ENCODE assay signal across 13 cellular contexts in the genomic region with DNA sequence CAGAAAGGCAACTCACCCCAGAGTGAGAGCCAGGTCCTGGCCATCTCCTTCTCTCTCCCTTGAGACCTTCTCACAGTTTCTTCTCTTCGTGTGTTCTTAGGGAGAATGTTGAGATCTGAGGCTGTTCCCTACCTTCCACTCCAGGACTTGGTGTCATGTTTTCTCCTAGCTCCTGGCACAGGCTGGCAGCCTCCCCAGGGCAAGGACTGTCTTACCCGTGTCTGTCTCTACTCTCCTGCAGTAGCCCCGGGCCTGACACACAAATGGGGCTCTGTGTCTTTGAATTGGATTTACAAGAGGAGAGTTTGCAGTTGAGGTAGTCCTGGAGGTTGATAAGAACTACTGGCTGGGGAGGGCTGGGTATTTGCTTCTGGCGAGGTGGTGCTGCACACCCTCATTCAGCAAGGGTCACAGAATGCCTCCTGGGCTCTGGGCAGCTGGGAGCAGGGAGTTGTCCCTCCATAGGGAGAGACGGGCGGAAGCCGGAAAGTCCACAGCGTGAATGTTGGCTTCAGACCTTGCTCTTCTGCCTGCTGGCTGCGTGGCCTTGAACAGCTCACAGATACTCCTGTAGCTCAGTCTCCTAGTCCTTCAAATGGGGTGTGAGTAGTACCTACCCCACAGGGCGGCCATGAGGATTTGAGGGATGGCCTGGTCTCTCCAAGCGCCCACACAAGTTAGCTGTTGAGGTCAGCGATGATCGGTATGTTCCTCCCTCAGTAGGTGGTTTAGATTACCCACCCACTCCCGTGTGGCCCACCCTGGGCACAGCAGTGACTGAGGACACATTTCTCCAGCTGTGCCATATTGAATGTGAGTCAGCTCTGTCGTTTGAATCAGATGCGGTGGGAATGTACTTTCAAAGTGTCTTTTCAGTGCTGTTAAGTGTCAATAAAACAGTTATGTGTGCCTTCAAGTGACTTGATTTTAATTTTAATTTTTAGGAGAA. TPM values are rescaled to one million over a fixed set of nuclear protein-coding genes. Genes with fewer than 3 reads are reported as not detected.
DNase-seq lines count a peak whose midpoint lies in the region; ATAC-seq and TF ChIP-seq lines count a peak whose summit lies in the region.
"Had no signal": no experiment of that assay in that cellular context is flagged by ENCODE, and none has a peak within 500 bp of the region (broad histone marks: within the 10 kb centered on the region; RNA-seq: fewer than 3 reads in every experiment).

No MANE protein-coding gene starts in this region.

- 73 to 85% (median 83%) methylated on average over 16 of the region's 16 CpGs for WGBS in spleen, 5 donors

- DNase-seq in cardiac muscle cell (ENCODE audit: low read depth in 1 of 2, low spot score in 1 of 2), result no peak
- no peak for DNase-seq in cardiac septum (ENCODE audit: low spot score)
- no peak for DNase-seq in activated naive CD8-positive, alpha-beta T cell treated with anti-CD3 and anti-CD28 coated beads for 36 hours
- DNase-seq in mesenteric fat pad (ENCODE audit: low spot score), result peak; percentile 84
- DNase-seq in H4 (ENCODE audit: low spot score), result no peak
- no peak for DNase-seq in spleen
- DNase-seq: activated CD4-positive, alpha-beta T cell treated with anti-CD3 and anti-CD28 coated beads for 48 hours; activated gamma-delta T cell; NCI-H1092; T-helper 1 cell; upper lobe of right lung had no signal

- no peaks in the 10 kb centered on the region for H3K27me3 Mint-ChIP-seq in activated naive CD8-positive, alpha-beta T cell treated with anti-CD3 and anti-CD28 coated beads for 36 hours
- H3K27me3 Mint-ChIP-seq in stimulated activated naive CD8-positive, alpha-beta T cell treated with anti-CD3 and anti-CD28 coated beads, Interleukin-15, Interleukin-2, amounts not matched to agents 100 ng/mL and 50 ng/mL, for 24 hours, result no peaks in the 10 kb centered on the region

- H3K36me3 ChIP-seq in cardiac muscle cell (peaks cover 5% of the 10 kb centered on the region), spleen (peaks cover 0 to 47% (median 18%) of the 10 kb centered on the region in 6 donors)

- H3K4me1 ChIP-seq in cardiac muscle cell (ENCODE audit: low read depth) (peaks cover 13% of the 10 kb centered on the region), spleen (peaks cover 14 to 88% (median 60%) of the 10 kb centered on the region in 6 donors)

- no peaks in the 10 kb centered on the region for H3K9me3 Mint-ChIP-seq in activated naive CD8-positive, alpha-beta T cell treated with anti-CD3 and anti-CD28 coated beads for 36 hours
- no peaks in the 10 kb centered on the region for H3K9me3 Mint-ChIP-seq in stimulated activated naive CD8-positive, alpha-beta T cell treated with anti-CD3 and anti-CD28 coated beads, Interleukin-15, Interleukin-2, amounts not matched to agents 100 ng/mL and 50 ng/mL, for 24 hours

- H3K9me3 ChIP-seq in cardiac muscle cell (ENCODE audit: low read depth) (no peaks in the 10 kb centered on the region), spleen (no peaks in the 10 kb centered on the region)
- H3K9me3 ChIP-seq: upper lobe of right lung had no signal

- H3K27me3 ChIP-seq in cardiac muscle cell (no peaks in the 10 kb centered on the region), spleen (replicated peaks in 1 of 7) (no peaks in the 10 kb centered on the region)
- H3K27me3 ChIP-seq: upper lobe of right lung had no signal

- TF ChIP-seq POLR2A in spleen (IDR thresholded peaks at IDR 0.05), result no peak

- H3K36me3 Mint-ChIP-seq in activated naive CD8-positive, alpha-beta T cell treated with anti-CD3 and anti-CD28 coated beads for 36 hours, result peaks cover 10% of the 10 kb centered on the region
- peaks cover 35% of the 10 kb centered on the region for H3K36me3 Mint-ChIP-seq in stimulated activated naive CD8-positive, alpha-beta T cell treated with anti-CD3 and anti-CD28 coated beads, Interleukin-15, Interleukin-2, amounts not matched to agents 100 ng/mL and 50 ng/mL, for 24 hours (ENCODE audit: low read depth)

- TF ChIP-seq CTCF in cardiac muscle cell (IDR thresholded peaks at IDR 0.05; ENCODE audit: low read depth, low read length) (no peak), spleen (IDR thresholded peaks at IDR 0.05 in 8 of 11, conservative IDR thresholded peaks at IDR 0.05 in 3 of 11) (no peak)

- no peak overlapping the region for H3K4me3 ChIP-seq in cardiac muscle cell
- no peak overlapping the region for H3K4me3 ChIP-seq in spleen
- H3K4me3 ChIP-seq: upper lobe of right lung had no signal

- peaks cover 55% of the 10 kb centered on the region for H3K4me1 Mint-ChIP-seq in activated naive CD8-positive, alpha-beta T cell treated with anti-CD3 and anti-CD28 coated beads for 36 hours
- H3K4me1 Mint-ChIP-seq in stimulated activated naive CD8-positive, alpha-beta T cell treated with anti-CD3 and anti-CD28 coated beads, Interleukin-15, Interleukin-2, amounts not matched to agents 100 ng/mL and 50 ng/mL, for 24 hours (ENCODE audit: low read depth), result peaks cover 71% of the 10 kb centered on the region

- no peak overlapping the region for H3K4me3 Mint-ChIP-seq in activated naive CD8-positive, alpha-beta T cell treated with anti-CD3 and anti-CD28 coated beads for 36 hours
- no peak overlapping the region for H3K4me3 Mint-ChIP-seq in stimulated activated naive CD8-positive, alpha-beta T cell treated with anti-CD3 and anti-CD28 coated beads, Interleukin-15, Interleukin-2, amounts not matched to agents 100 ng/mL and 50 ng/mL, for 24 hours

- intact Hi-C loops in cardiac septum (cut with DNase I) (no loop called here), spleen (cut with DNase I; ENCODE audit: low total_unique reads) (no loop called here)

- peak overlapping the region; percentile 28 for H3K27ac ChIP-seq in cardiac muscle cell
- H3K27ac ChIP-seq in spleen, result peak overlapping the region in 2 of 8 donors; percentile 2 to 34
- H3K27ac ChIP-seq: upper lobe of right lung had no signal

- ATAC-seq in HG03159 (IDR thresholded peaks at IDR 0.05; ENCODE audit: unreplicated experiment), result no peak
- ATAC-seq: upper lobe of right lung had no signal

- peak overlapping the region; percentile 65 for H3K27ac Mint-ChIP-seq in activated naive CD8-positive, alpha-beta T cell treated with anti-CD3 and anti-CD28 coated beads for 36 hours
- H3K27ac Mint-ChIP-seq in stimulated activated naive CD8-positive, alpha-beta T cell treated with anti-CD3 and anti-CD28 coated beads, Interleukin-15, Interleukin-2, amounts not matched to agents 100 ng/mL and 50 ng/mL, for 24 hours, result peak overlapping the region; percentile 76

RNA-seq across cellular contexts. Expression of gene EP400, which starts 10.2 kb away (rescaled TPM):
- total RNA-seq in cardiac muscle cell, result 13.2 and 28.4 TPM in 2 replicates
- polyA plus RNA-seq in cardiac muscle cell, result 14.6 and 15.8 TPM in 2 replicates
- 23.1 TPM for total RNA-seq in cardiac septum
- 10 to 100 TPM; 42.8 to 43.6 TPM for total RNA-seq in activated naive CD8-positive, alpha-beta T cell treated with anti-CD3 and anti-CD28 coated beads for 36 hours
- total RNA-seq in mesenteric fat pad, result 43.2 TPM
- total RNA-seq in H4 (2014; rRNA removed; shearing (Covaris generic)), result 5.3 and 6.7 TPM in 2 replicates
- total RNA-seq in spleen, result 10 to 100 TPM; 41.1 to 70.2 (median 48.3) TPM
- 10 to 100 TPM; 11.8 to 20.8 (median 17.5) TPM for polyA plus RNA-seq in spleen

RNA-seq across cellular contexts. Expression of gene PUS1, which starts 30.8 kb away (rescaled TPM):
- total RNA-seq in cardiac muscle cell (7.2 and 7.4 TPM in 2 replicates), cardiac septum (9.9 TPM), mesenteric fat pad (38.1 TPM), spleen (10 to 100 TPM; 16.0 to 42.7 (median 23.3) TPM)
- polyA plus RNA-seq in cardiac muscle cell (7.6 and 10.4 TPM in 2 replicates), spleen (10 to 100 TPM; 30.0 to 46.5 (median 41.3) TPM)
- total RNA-seq in activated naive CD8-positive, alpha-beta T cell treated with anti-CD3 and anti-CD28 coated beads for 36 hours, result 100 to 1,000 TPM; 116 to 118 TPM
- 6.3 and 9.0 TPM in 2 replicates for total RNA-seq in H4 (2014; rRNA removed; shearing (Covaris generic))
